11 cellular contexts compared by ENCODE assay signal in genomic region chr19:56112313-56112709, GRCh38. TPM values are rescaled to one million over a fixed set of nuclear protein-coding genes. Genes with fewer than 3 reads are reported as not detected.
DNase-seq lines count a peak whose midpoint lies in the region; ATAC-seq, FAIRE-seq and TF ChIP-seq lines count a peak whose summit lies in the region.
"Had no signal": no experiment of that assay in that cellular context is flagged by ENCODE, and none has a peak within 500 bp of the region (broad histone marks: within the 10 kb centered on the region; RNA-seq: fewer than 3 reads in every experiment).

No MANE protein-coding gene starts in this region.

- FAIRE-seq in GM12878 (lab: Jason Lieb, UNC) = no peak
- FAIRE-seq: islet of Langerhans had no signal

- H4K91ac ChIP-seq in neuronal stem cell (ENCODE audit: low read depth, low read length, poor library complexity) = no peak overlapping the region

- peaks cover 9% of the 10 kb centered on the region for H3K36me3 ChIP-seq in DOHH2 (ENCODE audit: control insufficient read depth, low read length)
- peaks cover 0 to 5% of the 10 kb centered on the region in 2 experiments; a peak in 3 of 4 replicates for H3K36me3 ChIP-seq in GM12878 (ENCODE audit: control insufficient read depth in 2 of 2, insufficient read depth in 2 of 2, low read length in 1 of 2)
- peaks cover 3 to 19% of the 10 kb centered on the region in 2 donors for H3K36me3 ChIP-seq in neuronal stem cell (replicated peaks in 1 of 2; ENCODE audit: control insufficient read depth in 2 of 2, insufficient read depth in 2 of 2, low read length in 2 of 2)
- peaks cover 0 to 5% (median 0%) of the 10 kb centered on the region in 3 donors for H3K36me3 ChIP-seq in tibial artery
- H3K36me3 ChIP-seq: thoracic aorta had no signal

- H2AFZ ChIP-seq in GM12878 (ENCODE audit: control insufficient read depth, low read depth, low read length) (no peak overlapping the region), neuronal stem cell (ENCODE audit: low read length) (no peak overlapping the region)

- no peak for TF ChIP-seq POLR2A in GM12878 (IDR thresholded peaks at IDR 0.05; ENCODE audit: low read depth, low read length)

- H3K4ac ChIP-seq in neuronal stem cell (ENCODE audit: low read length) = no peak overlapping the region

- BruUV-seq in GM12878 (replicated peaks; lab: Mats Ljungman, UMichigan) = no TSS peak

- H3K9ac ChIP-seq in GM12878 (ENCODE audit: control insufficient read depth, insufficient read depth, low read length) (no peak overlapping the region; the same call in 1 of the 2 replicates), neuronal stem cell (ENCODE audit: low read depth, low read length, poor library complexity) (no peak overlapping the region)

- H3K9me3 ChIP-seq in DOHH2 (ENCODE audit: control insufficient read depth, insufficient read depth, low read length) (no peaks in the 10 kb centered on the region), GM12878 (replicated peaks; ENCODE audit: control insufficient read depth, insufficient read depth, low read length) (no peaks in the 10 kb centered on the region), neuronal stem cell (replicated peaks in 1 of 2; ENCODE audit: control insufficient read depth in 2 of 2, insufficient read depth in 1 of 2, low read depth in 1 of 2, low read length in 2 of 2) (no peaks in the 10 kb centered on the region), tibial artery (no peaks in the 10 kb centered on the region)
- H3K9me3 ChIP-seq: thoracic aorta had no signal

- POLR2A ChIA-PET in GM12878 (lab: Charles Lee) = interaction anchor here (1.3 kb wide), 1 partner anchor 10 kb away, joined by 5 read pairs; no protein-coding TSS in a partner anchor

- no peak for TF ChIP-seq EP300 in GM12878 (IDR thresholded peaks at IDR 0.05; ENCODE audit: borderline replicate concordance in 1 of 2, control insufficient read depth in 1 of 2, low read depth in 2 of 2, low read length in 2 of 2)

- CTCF ChIA-PET in GM12878 (lab: Yijun Ruan, JAX) = no interaction called here

- peaks cover 63% of the 10 kb centered on the region for H3K4me1 ChIP-seq in DOHH2 (ENCODE audit: control insufficient read depth, low read length)
- peaks cover 44% of the 10 kb centered on the region for H3K4me1 ChIP-seq in GM12878 (ENCODE audit: control insufficient read depth, insufficient read depth, low read length)
- peaks cover 26 to 36% of the 10 kb centered on the region in 2 donors for H3K4me1 ChIP-seq in neuronal stem cell (ENCODE audit: control insufficient read depth in 2 of 2, insufficient read depth in 1 of 2, low read depth in 1 of 2, low read length in 2 of 2)
- peaks cover 0 to 85% (median 63%) of the 10 kb centered on the region in 4 donors for H3K4me1 ChIP-seq in tibial artery

- H3K79me2 ChIP-seq in DOHH2 (ENCODE audit: control insufficient read depth, low read length) (peaks cover 100% of the 10 kb centered on the region), GM12878 (ENCODE audit: control insufficient read depth, insufficient read depth, low read length) (peaks cover 79% of the 10 kb centered on the region)

- RAD21 ChIA-PET in GM12878 (lab: Charles Lee; ENCODE audit: unreplicated experiment) = no interaction called here

- H3K18ac ChIP-seq in neuronal stem cell (ENCODE audit: low read length) = peak overlapping the region; percentile 83

- H3K4me3 ChIP-seq in DOHH2 (ENCODE audit: low read length) (peak overlapping the region; percentile 66), GM12878 (peak overlapping the region; percentile 56; the same call in 1 of the 2 replicates), neuronal stem cell (ENCODE audit: low read length in 2 of 2) (no peak overlapping the region), tibial artery (no peak overlapping the region)
- H3K4me3 ChIP-seq: coronary artery, thoracic aorta had no signal

- intact Hi-C loops in GM12878 (cut with micrococcal nuclease; ENCODE audit: unreplicated experiment) = no loop called here
- intact Hi-C loops in tibial artery (cut with DNase I; ENCODE audit: low total_unique reads) = no loop called here

- ATAC-seq in GM12878 = peak; percentile 44
- ATAC-seq in HG03135 (IDR thresholded peaks at IDR 0.05; ENCODE audit: unreplicated experiment) = no peak
- no peak for ATAC-seq in GM18907 (IDR thresholded peaks at IDR 0.05; ENCODE audit: unreplicated experiment)

- no peak overlapping the region for H2BK120ac ChIP-seq in neuronal stem cell (ENCODE audit: low read depth, low read length)

- no peak for TF ChIP-seq RAD21 in GM12878 (IDR thresholded peaks at IDR 0.05; ENCODE audit: insufficient read depth, low read depth, low read length)

- TF ChIP-seq CTCF in DOHH2 (IDR thresholded peaks at IDR 0.05; ENCODE audit: low read depth, low read length, poor library complexity, severe bottlenecking) (no peak), GM12878 (IDR thresholded peaks at IDR 0.05 in 2 of 3, conservative IDR thresholded peaks at IDR 0.05 in 1 of 3; ENCODE audit: control insufficient read depth in 2 of 3, extremely low read depth in 1 of 3, insufficient read depth in 1 of 3, low read depth in 3 of 3, low read length in 3 of 3) (no peak), tibial artery (IDR thresholded peaks at IDR 0.05) (no peak)

- no peak overlapping the region for H4K8ac ChIP-seq in neuronal stem cell (ENCODE audit: low read depth, low read length)

- no peak overlapping the region for H2BK15ac ChIP-seq in neuronal stem cell (ENCODE audit: low read length)

- H4K20me1 ChIP-seq in DOHH2 (ENCODE audit: control insufficient read depth, insufficient read depth, low read depth, low read length) (peaks cover 21% of the 10 kb centered on the region; the same call in 1 of the 2 replicates), GM12878 (ENCODE audit: control insufficient read depth, insufficient read depth) (no peaks in the 10 kb centered on the region; the same call in 1 of the 2 replicates)

- 24% methylated on average over 9 of the region's 10 CpGs for WGBS in GM12878 (ENCODE audit: insufficient coverage, insufficient replicate concordance, low lambda C conversion rate, missing lambda C conversion rate)
- no CpG with 5 or more reads among the region's 10 CpGs for WGBS in neuronal stem cell (ENCODE audit: extremely low coverage in 2 of 2, insufficient read length in 2 of 2, insufficient replicate concordance in 1 of 2), 2 donors

- peak; percentile 27 for DNase-seq in NAMALWA (ENCODE audit: low spot score)
- no peak for DNase-seq in GM12878 (ENCODE audit: low read depth, low spot score)
- no peak for DNase-seq in neuronal stem cell (ENCODE audit: low spot score)
- DNase-seq in tibial artery = no peak
- DNase-seq in middle frontal gyrus (ENCODE audit: extremely low spot score, low spot score) = no peak

- SMC1A ChIA-PET in GM12878 (lab: Charles Lee; ENCODE audit: uncharacterized antibody, unreplicated experiment) = no interaction called here

- no peak overlapping the region for H2BK12ac ChIP-seq in neuronal stem cell (ENCODE audit: low read length)

- H3K14ac ChIP-seq in neuronal stem cell (ENCODE audit: low read length) = no peak overlapping the region

- H2BK5ac ChIP-seq in neuronal stem cell (ENCODE audit: low read length) = peak overlapping the region; percentile 93

- H2AK5ac ChIP-seq in neuronal stem cell (ENCODE audit: low read depth, low read length) = peak overlapping the region; percentile 97

- in situ Hi-C loops in GM12878 (cut with MboI) = no loop called here

- H3F3A ChIP-seq in DOHH2 (ENCODE audit: control insufficient read depth, insufficient read depth) = peaks cover 7% of the 10 kb centered on the region

- H3K9me2 ChIP-seq in DOHH2 (replicated peaks; ENCODE audit: control insufficient read depth, low read length) = no peaks in the 10 kb centered on the region

- H3K27me3 ChIP-seq in DOHH2 (ENCODE audit: control insufficient read depth, low read length) (no peaks in the 10 kb centered on the region), GM12878 (replicated peaks in 1 of 2; ENCODE audit: control insufficient read depth in 2 of 2, insufficient read depth in 2 of 2, low read length in 1 of 2) (no peaks in the 10 kb centered on the region), neuronal stem cell (ENCODE audit: control insufficient read depth in 3 of 3, insufficient read depth in 3 of 3, low read depth in 1 of 3, low read length in 3 of 3) (no peaks in the 10 kb centered on the region), tibial artery (no peaks in the 10 kb centered on the region)

- H3K79me1 ChIP-seq in neuronal stem cell (ENCODE audit: low read depth, low read length) = peaks cover 39% of the 10 kb centered on the region

- no peak overlapping the region for H3K23ac ChIP-seq in neuronal stem cell (ENCODE audit: low read depth, low read length, poor library complexity)

- H3K27ac ChIP-seq in DOHH2 (ENCODE audit: low read depth, low read length) (peak overlapping the region; percentile 72), GM12878 (ENCODE audit: control insufficient read depth, insufficient read depth) (peak overlapping the region; percentile 60), neuronal stem cell (replicated peaks; ENCODE audit: low read length) (peak overlapping the region; percentile 88), tibial artery (no peak overlapping the region)
- H3K27ac ChIP-seq: thoracic aorta had no signal

- H3K4me2 ChIP-seq in DOHH2 (ENCODE audit: low read length) (peak overlapping the region; percentile 93), GM12878 (ENCODE audit: control insufficient read depth, insufficient read depth) (peak overlapping the region; percentile 93), neuronal stem cell (ENCODE audit: insufficient read depth, low read length, poor library complexity, severe bottlenecking) (no peak overlapping the region)

RNA-seq across cellular contexts. Expression of gene ZNF787, which starts 8.8 kb away (rescaled TPM):
- 18.7 and 27.6 TPM in 2 replicates for total RNA-seq in GM12878 (2013; cell fraction: nucleolus; rRNA removed)
- total RNA-seq in GM12878 (2014; rRNA removed) = 20.3 and 25.6 TPM in 2 replicates
- total RNA-seq in GM12878 (2014; rRNA removed; fragmentation: Illumina TruSeq; extraction: Trizol) = 6.2 and 7.8 TPM in 2 replicates
- 36.7 and 39.9 TPM in 2 replicates for total RNA-seq in GM12878 (2021)
- 14.9 TPM for polyA plus RNA-seq in GM12878 (2011; ENCODE audit: low read depth)
- 2.4 and 5.4 TPM in 2 replicates for polyA plus RNA-seq in GM12878 (2011; rRNA removed)
- polyA plus RNA-seq in GM12878 (2011; cell fraction: cytosol; rRNA removed) = 5.6 and 17.2 TPM in 2 replicates
- polyA plus RNA-seq in GM12878 (2011; cell fraction: nucleus; rRNA removed) = 15.5 and 21.2 TPM in 2 replicates
- 19.2 and 23.8 TPM in 2 replicates for polyA plus RNA-seq in GM12878 (2012)
- 0.59 and 2.9 TPM in 2 replicates for polyA plus RNA-seq in GM12878 (2014; fragmentation: Illumina TruSeq; extraction: Trizol)
- under 1 TPM; 0.23 to 0.42 TPM for polyA plus RNA-seq in GM12878 (2014; fragmentation: Nextera tagmentation; extraction: Ambion mirVana)
- polyA plus RNA-seq in GM12878 (2014; rRNA removed) = 27.0 and 36.3 TPM in 2 replicates
- 1 to 10 TPM; 2.1 to 2.4 TPM for polyA plus RNA-seq in GM12878 (2016; fragmentation: Nextera tagmentation; extraction: Ambion mirVana)
- 2.2 and 9.7 TPM in 2 replicates for polyA minus RNA-seq in GM12878 (2011; rRNA and poly(A)+ RNA removed)
- polyA minus RNA-seq in GM12878 (2011; cell fraction: cytosol; rRNA and poly(A)+ RNA removed) = 10.3 and 12.4 TPM in 2 replicates
- polyA minus RNA-seq in GM12878 (2011; cell fraction: nucleus; rRNA and poly(A)+ RNA removed) = 4.6 and 8.6 TPM in 2 replicates
- 37.4 TPM for polyA plus RNA-seq in neuronal stem cell (2013, experiment 1 of 2)
- polyA plus RNA-seq in neuronal stem cell (2013, experiment 2 of 2) = 36.2 TPM

RNA-seq across cellular contexts. Expression of gene ZNF444, which starts 28.8 kb away (rescaled TPM):
- 28.2 and 28.8 TPM in 2 replicates for total RNA-seq in GM12878 (2013; cell fraction: nucleolus; rRNA removed)
- total RNA-seq in GM12878 (2014; rRNA removed) = 15.0 and 17.5 TPM in 2 replicates
- 2.8 and 3.7 TPM in 2 replicates for total RNA-seq in GM12878 (2014; rRNA removed; fragmentation: Illumina TruSeq; extraction: Trizol)
- total RNA-seq in GM12878 (2021) = 28.2 and 29.1 TPM in 2 replicates
- 5.4 TPM for polyA plus RNA-seq in GM12878 (2011; ENCODE audit: low read depth)
- 5.3 and 10.8 TPM in 2 replicates for polyA plus RNA-seq in GM12878 (2011; rRNA removed)
- polyA plus RNA-seq in GM12878 (2011; cell fraction: cytosol; rRNA removed) = 14.4 and 19.5 TPM in 2 replicates
- 18.8 and 27.5 TPM in 2 replicates for polyA plus RNA-seq in GM12878 (2011; cell fraction: nucleus; rRNA removed)
- polyA plus RNA-seq in GM12878 (2012) = 18.9 and 21.3 TPM in 2 replicates
- 4.6 and 6.1 TPM in 2 replicates for polyA plus RNA-seq in GM12878 (2014; fragmentation: Illumina TruSeq; extraction: Trizol)
- under 1 TPM; 0.45 to 0.99 TPM for polyA plus RNA-seq in GM12878 (2014; fragmentation: Nextera tagmentation; extraction: Ambion mirVana)
- polyA plus RNA-seq in GM12878 (2014; rRNA removed) = 19.3 and 24.4 TPM in 2 replicates
- polyA plus RNA-seq in GM12878 (2016; fragmentation: Nextera tagmentation; extraction: Ambion mirVana) = 10 to 100 TPM; 12.5 to 14.5 TPM
- 3.4 and 5.6 TPM in 2 replicates for polyA minus RNA-seq in GM12878 (2011; rRNA and poly(A)+ RNA removed)
- 5.6 and 9.0 TPM in 2 replicates for polyA minus RNA-seq in GM12878 (2011; cell fraction: cytosol; rRNA and poly(A)+ RNA removed)
- 1.6 and 6.8 TPM in 2 replicates for polyA minus RNA-seq in GM12878 (2011; cell fraction: nucleus; rRNA and poly(A)+ RNA removed)
- 37.6 TPM for polyA plus RNA-seq in neuronal stem cell (2013, experiment 1 of 2)
- 37.2 TPM for polyA plus RNA-seq in neuronal stem cell (2013, experiment 2 of 2)

Comparison
In these comparisons a context has a peak if more than half of its experiments do, and no peak if none do; other contexts are left out.
1. H3K27ac ChIP-seq: peak in DOHH2 (single experiment), GM12878 (single experiment) and neuronal stem cell (single experiment); none in tibial artery (0 of 2).
2. H3K4me3 ChIP-seq: peak in DOHH2 (single experiment) and GM12878 (single experiment); none in neuronal stem cell (0 of 2) and tibial artery (0 of 2).